In genomic region chr7:112957901-112958300, GRCh38 we compare ENCODE assay signal across 33 cellular contexts.
"Had no signal": no experiment of that assay in that cellular context is flagged by ENCODE, and none has a peak within 500 bp of the region (broad histone marks: within the 10 kb centered on the region; RNA-seq: fewer than 3 reads in every experiment).

No MANE protein-coding gene starts in this region.

- H3K36me3 ChIP-seq: adrenal gland, brain microvascular endothelial cell, breast epithelium, WERI-Rb-1 had no signal

- H3K27ac ChIP-seq: adrenal gland, body of pancreas, brain microvascular endothelial cell, breast epithelium, WERI-Rb-1 had no signal

- H3K4me3 ChIP-seq: adrenal gland, body of pancreas, breast epithelium had no signal

- H3K4me1 ChIP-seq: adrenal gland, body of pancreas, breast epithelium had no signal

- H3K27me3 ChIP-seq: body of pancreas, brain microvascular endothelial cell, breast epithelium had no signal

- DNase-seq: activated CD4-positive, alpha-beta memory T cell treated with anti-CD3 and anti-CD28 coated beads for 36 hours; activated CD4-positive, alpha-beta T cell treated with anti-CD3 and anti-CD28 coated beads for 4 hours; activated CD4-positive, alpha-beta T cell treated with anti-CD3 and anti-CD28 coated beads, Interleukin-2, amount 10 ng/mL, durations not matched to agents 24 days and 14 days; activated CD4-positive, alpha-beta T cell treated with anti-CD3 and anti-CD28 coated beads, Interleukin-2, amount 50 U/mL, for 1 hour; activated CD4-positive, alpha-beta T cell treated with anti-CD3 and anti-CD28 coated beads, Interleukin-2, amount 50 U/mL, for 4 hours; activated CD4-positive, CD25-positive, alpha-beta regulatory T cell; activated CD4-positive, CD25-positive, alpha-beta regulatory T cell treated with anti-CD3 and anti-CD28 coated beads, Interleukin-2, amount 50 U/mL, for 72 hours; activated CD8-positive, alpha-beta memory T cell treated with anti-CD3 and anti-CD28 coated beads, Interleukin-2, amount 50 U/mL, for 4 hours; activated CD8-positive, alpha-beta T cell treated with anti-CD3 and anti-CD28 coated beads for 36 hours; activated effector memory CD4-positive, alpha-beta T cell treated with anti-CD3 and anti-CD28 coated beads, Interleukin-2, amount 50 U/mL, for 16 hours; activated gamma-delta T cell treated with Interleukin-2 at 50 U/mL for 16 hours; activated naive CD4-positive, alpha-beta T cell; activated naive CD4-positive, alpha-beta T cell treated with anti-CD3 and anti-CD28 coated beads for 36 hours; activated naive CD4-positive, alpha-beta T cell treated with anti-CD3 and anti-CD28 coated beads, Interleukin-2, amount 50 U/mL, for 16 hours; activated naive CD8-positive, alpha-beta T cell treated with anti-CD3 and anti-CD28 coated beads for 36 hours; activated T-cell treated with anti-CD3 and anti-CD28 coated beads for 4 hours; activated T-cell treated with anti-CD3 and anti-CD28 coated beads, Interleukin-2, amount 50 U/mL, for 1 hour; activated T-cell treated with anti-CD3 and anti-CD28 coated beads, Interleukin-2, amount 50 U/mL, for 4 hours; activated T-cell treated with anti-CD3 and anti-CD28 coated beads, Interleukin-2, amount 50 U/mL, for 72 hours; adrenal gland; amniotic stem cell; aorta; body of pancreas; brain microvascular endothelial cell; central memory CD4-positive, alpha-beta T cell; T-cell; T-helper 17 cell; T1000; WERI-Rb-1 had no signal

- H3K9me3 ChIP-seq: adrenal gland, body of pancreas, breast epithelium had no signal

- ATAC-seq: activated CD8-positive, alpha-beta T cell treated with anti-CD3 and anti-CD28 coated beads for 36 hours; activated naive CD4-positive, alpha-beta T cell treated with anti-CD3 and anti-CD28 coated beads, Interleukin-2, amount 50 U/mL, for 72 hours; activated T-cell treated with anti-CD3 and anti-CD28 coated beads, Interleukin-2, amount 50 U/mL, for 4 hours; activated T-cell treated with anti-CD3 and anti-CD28 coated beads, Interleukin-2, amount 50 U/mL, for 72 hours; activated T-helper 17 cell treated with anti-CD3 and anti-CD28 coated beads, Interleukin-2, amount 50 U/mL, for 72 hours; body of pancreas; T-cell; T-helper 17 cell; WTC11 had no signal
